In genomic region chr10:91409869-91410637, GRCh38 we compare ENCODE assay signal across 8 cellular contexts. TPM values are rescaled to one million over a fixed set of nuclear protein-coding genes. Genes with fewer than 3 reads are reported as not detected.
DNase-seq lines count a peak whose midpoint lies in the region; ATAC-seq and TF ChIP-seq lines count a peak whose summit lies in the region.

A gene with protein sequence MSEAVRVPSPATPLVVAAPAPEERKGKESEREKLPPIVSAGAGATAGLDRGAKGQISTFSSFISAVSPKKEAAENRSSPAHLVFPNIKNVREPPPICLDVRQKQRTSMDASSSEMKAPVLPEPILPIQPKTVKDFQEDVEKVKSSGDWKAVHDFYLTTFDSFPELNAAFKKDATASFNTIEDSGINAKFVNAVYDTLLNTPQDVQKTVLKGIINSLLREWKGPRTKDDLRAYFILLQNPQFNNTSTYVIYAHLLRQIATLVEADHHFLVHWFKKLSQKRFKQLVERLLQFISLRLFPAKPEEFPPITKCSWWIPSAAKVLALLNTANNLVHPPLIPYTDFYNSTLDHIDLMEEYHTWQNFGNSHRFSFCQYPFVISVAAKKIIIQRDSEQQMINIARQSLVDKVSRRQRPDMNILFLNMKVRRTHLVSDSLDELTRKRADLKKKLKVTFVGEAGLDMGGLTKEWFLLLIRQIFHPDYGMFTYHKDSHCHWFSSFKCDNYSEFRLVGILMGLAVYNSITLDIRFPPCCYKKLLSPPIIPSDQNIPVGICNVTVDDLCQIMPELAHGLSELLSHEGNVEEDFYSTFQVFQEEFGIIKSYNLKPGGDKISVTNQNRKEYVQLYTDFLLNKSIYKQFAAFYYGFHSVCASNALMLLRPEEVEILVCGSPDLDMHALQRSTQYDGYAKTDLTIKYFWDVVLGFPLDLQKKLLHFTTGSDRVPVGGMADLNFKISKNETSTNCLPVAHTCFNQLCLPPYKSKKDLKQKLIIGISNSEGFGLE (plus strand): TSS chr10:91410344. CDS start chr10:91410439, 95 bp downstream.

- DNase-seq in AG09309 (ENCODE audit: low read depth), result no peak
- peak; percentile 83 for DNase-seq in NCI-H345 (lab: John Stamatoyannopoulos, UW)
- peak; percentile 76 to 78 for DNase-seq in activated CD4-positive, alpha-beta T cell treated with anti-CD3 and anti-CD28 coated beads, Interleukin-2, amount 50 U/mL, for 48 hours
- DNase-seq in lung microvascular endothelial cell (ENCODE audit: low read depth in 2 of 2), result peak; percentile 83 to 90
- DNase-seq in stimulated activated CD4-positive, alpha-beta T cell treated with anti-CD3 and anti-CD28 coated beads, TNF-alpha, amount 100 ng/mL, for 4 hours (ENCODE audit: low read depth in 3 of 3), result peak; percentile 72 to 80 (median 75)

- ATAC-seq in GM18520 (IDR thresholded peaks at IDR 0.05; ENCODE audit: unreplicated experiment), result peak; percentile 82
- peak; percentile 56 for ATAC-seq in HG03060 (IDR thresholded peaks at IDR 0.05; ENCODE audit: low read depth, unreplicated experiment)

- H3K4me3 ChIP-seq in AG09309 (ENCODE audit: control insufficient read depth, low read depth, low read length) (peak within 1 kb of the TSS; percentile 82), duodenal mucosa (ENCODE audit: low read depth in 1 of 2, low read length in 2 of 2) (peak within 1 kb of the TSS; percentile 92 to 97)

- no peak for TF ChIP-seq CTCF in AG09309 (IDR thresholded peaks at IDR 0.05; ENCODE audit: control insufficient read depth, insufficient read depth, low read depth, low read length, missing control alignments)

- peaks cover 0 to 10% of the 10 kb centered on the region in 2 donors for H3K4me1 ChIP-seq in duodenal mucosa (ENCODE audit: control insufficient read depth in 1 of 2, insufficient read depth in 2 of 2, low read length in 2 of 2)

- H3K36me3 ChIP-seq in duodenal mucosa (ENCODE audit: control insufficient read depth in 1 of 2, insufficient read depth in 2 of 2, low read length in 2 of 2), result no peaks in the 10 kb centered on the region

- peak within 1 kb of the TSS; percentile 97 for H3K27ac ChIP-seq in duodenal mucosa (ENCODE audit: low read depth, low read length)

- peak within 1 kb of the TSS; percentile 98 to 99 for H3K9ac ChIP-seq in duodenal mucosa (ENCODE audit: low read depth in 1 of 2, low read length in 2 of 2)

- H3K27me3 ChIP-seq in duodenal mucosa (ENCODE audit: control insufficient read depth in 1 of 2, insufficient read depth in 2 of 2, low read length in 2 of 2), result no peaks in the 10 kb centered on the region

- H3K9me3 ChIP-seq in duodenal mucosa (ENCODE audit: control insufficient read depth in 1 of 2, low read length in 2 of 2), result no peaks in the 10 kb centered on the region

RNA-seq across cellular contexts. Expression of the gene that starts here (rescaled TPM):
- 3.1 and 6.0 TPM in 2 replicates for total RNA-seq in lung microvascular endothelial cell
